Comparison of ENCODE assay signal across 30 cellular contexts in genomic region chr17:14922421-14922820, GRCh38.
DNase-seq lines count a peak whose midpoint lies in the region; ATAC-seq and TF ChIP-seq lines count a peak whose summit lies in the region.
"Had no signal": no experiment of that assay in that cellular context is flagged by ENCODE, and none has a peak within 500 bp of the region (broad histone marks: within the 10 kb centered on the region; RNA-seq: fewer than 3 reads in every experiment).

No MANE protein-coding gene starts in this region.

- H3K27me3 Mint-ChIP-seq in HFFc6 (ENCODE audit: insufficient read depth) = peaks cover 5% of the 10 kb centered on the region

- no peak overlapping the region for H4K12ac ChIP-seq in trophoblast cell (ENCODE audit: low read depth, low read length)

- no peaks in the 10 kb centered on the region for H3K79me2 ChIP-seq in trophoblast cell (ENCODE audit: control insufficient read depth, insufficient read depth, low read length, poor library complexity)

- H3K14ac ChIP-seq in trophoblast cell (ENCODE audit: low read length) = no peak overlapping the region

- H2BK120ac ChIP-seq in trophoblast cell (ENCODE audit: insufficient read depth, low read length, poor library complexity) = no peak overlapping the region

- H3K36me3 Mint-ChIP-seq in HFFc6 (ENCODE audit: low read depth) = peaks cover 7% of the 10 kb centered on the region; the same call in 1 of the 2 replicates
- H3K36me3 Mint-ChIP-seq: activated CD4-positive, alpha-beta memory T cell treated with anti-CD3 and anti-CD28 coated beads for 36 hours; activated naive CD4-positive, alpha-beta T cell treated with anti-CD3 and anti-CD28 coated beads, Interleukin-2, amount 50 U/mL, for 24 hours; CD8-positive, alpha-beta T cell; memory B cell; naive thymus-derived CD4-positive, alpha-beta T cell; T-cell had no signal

- ATAC-seq in GM21717 (IDR thresholded peaks at IDR 0.05; ENCODE audit: unreplicated experiment) = no peak
- ATAC-seq: activated CD4-positive, CD25-positive, alpha-beta regulatory T cell treated with anti-CD3 and anti-CD28 coated beads, Interleukin-2, amount 50 U/mL, for 24 hours; activated T-helper 17 cell treated with anti-CD3 and anti-CD28 coated beads, Interleukin-2, amount 50 U/mL, for 72 hours; CD8-positive, alpha-beta T cell; naive thymus-derived CD4-positive, alpha-beta T cell; T-cell had no signal

- no peaks in the 10 kb centered on the region for H3K79me1 ChIP-seq in trophoblast cell (ENCODE audit: low read length)

- H2BK12ac ChIP-seq in trophoblast cell (ENCODE audit: low read length) = no peak overlapping the region

- H3K27me3 ChIP-seq in stomach smooth muscle (ENCODE audit: control insufficient read depth in 1 of 2, insufficient read depth in 2 of 2, low read length in 2 of 2) (no peaks in the 10 kb centered on the region), trophoblast cell (ENCODE audit: insufficient read depth, low read length) (no peaks in the 10 kb centered on the region)
- H3K27me3 ChIP-seq: right atrium auricular region, SJCRH30 had no signal

- no peak for TF ChIP-seq CTCF in HFFc6 (IDR thresholded peaks at IDR 0.05)

- DNase-seq in HFFc6 (peak; percentile 7), dedifferentiated amniotic fluid mesenchymal stem cell (ENCODE audit: extremely low spot score) (peak; percentile 32), kidney tubule cell (ENCODE audit: low spot score) (peak; percentile 24), trophoblast cell (no peak), ureter (ENCODE audit: low spot score) (no peak)
- DNase-seq: activated CD4-positive, alpha-beta memory T cell treated with anti-CD3 and anti-CD28 coated beads for 36 hours; activated CD8-positive, alpha-beta memory T cell treated with anti-CD3 and anti-CD28 coated beads, Interleukin-2, amount 50 U/mL, for 48 hours; CD8-positive, alpha-beta T cell; DMS153; GF-D8; GOT3; kidney glomerular epithelial cell; naive thymus-derived CD4-positive, alpha-beta T cell; NCI-H1694 treated with DMSO at 0.1 percent for 48 hours; NCI-H2171 treated with DMSO at 0.1 percent for 48 hours; NCI-H69; occipital lobe; SJCRH30; stimulated activated CD4-positive, alpha-beta T cell treated with anti-CD3 and anti-CD28 coated beads, Interleukin-4, amount 100 ng/mL, for 1 hour; stimulated activated naive CD4-positive, alpha-beta T cell; T-cell had no signal

- no peak overlapping the region for H3K4ac ChIP-seq in trophoblast cell (ENCODE audit: low read depth, low read length)

- H3K9me3 ChIP-seq in stomach smooth muscle (ENCODE audit: control insufficient read depth in 2 of 2, low read length in 2 of 2) (peaks cover 0 to 6% of the 10 kb centered on the region in 2 donors), trophoblast cell (ENCODE audit: insufficient read depth, low read depth, low read length) (peaks cover 2% of the 10 kb centered on the region)
- H3K9me3 ChIP-seq: SJCRH30, thoracic aorta had no signal

- H4K8ac ChIP-seq in trophoblast cell (ENCODE audit: low read depth, low read length) = no peak overlapping the region

- H3K4me3 Mint-ChIP-seq in HFFc6 = no peak overlapping the region
- H3K4me3 Mint-ChIP-seq: activated CD4-positive, alpha-beta memory T cell treated with anti-CD3 and anti-CD28 coated beads for 36 hours; activated naive CD4-positive, alpha-beta T cell treated with anti-CD3 and anti-CD28 coated beads, Interleukin-2, amount 50 U/mL, for 24 hours; activated T-helper 17 cell treated with anti-CD3 and anti-CD28 coated beads, Interleukin-2, amount 50 U/mL, for 72 hours; CD8-positive, alpha-beta T cell; memory B cell; naive thymus-derived CD4-positive, alpha-beta T cell; T-cell had no signal

- no peak overlapping the region for H4K91ac ChIP-seq in trophoblast cell (ENCODE audit: low read depth, low read length)

- H3K9ac ChIP-seq in stomach smooth muscle (ENCODE audit: low read length in 2 of 2) = no peak overlapping the region
- no peak overlapping the region for H3K9ac ChIP-seq in trophoblast cell (ENCODE audit: low read length)

- H3K4me2 ChIP-seq in trophoblast cell (ENCODE audit: low read length) = no peak overlapping the region

- H2AFZ ChIP-seq in trophoblast cell (ENCODE audit: insufficient read depth, low read length, poor library complexity) = no peak overlapping the region

- no peaks in the 10 kb centered on the region for H3K36me3 ChIP-seq in stomach smooth muscle (ENCODE audit: control insufficient read depth in 2 of 2, insufficient read depth in 2 of 2, low read length in 2 of 2)
- H3K36me3 ChIP-seq in trophoblast cell (ENCODE audit: control insufficient read depth in 1 of 2, insufficient read depth in 2 of 2, low read length in 2 of 2) = no peaks in the 10 kb centered on the region
- H3K36me3 ChIP-seq: right atrium auricular region, SJCRH30, thoracic aorta had no signal

- peaks cover 5% of the 10 kb centered on the region for H3K4me1 ChIP-seq in stomach smooth muscle (ENCODE audit: control insufficient read depth, insufficient read depth, low read length)
- no peaks in the 10 kb centered on the region for H3K4me1 ChIP-seq in trophoblast cell (ENCODE audit: control insufficient read depth in 1 of 2, insufficient read depth in 2 of 2, low read length in 2 of 2)
- H3K4me1 ChIP-seq: right atrium auricular region, SJCRH30 had no signal

- no peak overlapping the region for H2AK5ac ChIP-seq in trophoblast cell (ENCODE audit: low read length)

- peaks cover 14% of the 10 kb centered on the region for H3K4me1 Mint-ChIP-seq in HFFc6 (ENCODE audit: low read depth)
- H3K4me1 Mint-ChIP-seq: activated naive CD4-positive, alpha-beta T cell treated with anti-CD3 and anti-CD28 coated beads, Interleukin-2, amount 50 U/mL, for 24 hours; activated T-helper 17 cell treated with anti-CD3 and anti-CD28 coated beads, Interleukin-2, amount 50 U/mL, for 72 hours; memory B cell; naive thymus-derived CD4-positive, alpha-beta T cell; T-cell had no signal

- no peak overlapping the region for H3K18ac ChIP-seq in trophoblast cell (ENCODE audit: low read length)

- H3K27ac Mint-ChIP-seq in HFFc6 = no peak overlapping the region
- H3K27ac Mint-ChIP-seq: activated CD4-positive, alpha-beta memory T cell treated with anti-CD3 and anti-CD28 coated beads for 36 hours; activated naive CD4-positive, alpha-beta T cell treated with anti-CD3 and anti-CD28 coated beads, Interleukin-2, amount 50 U/mL, for 24 hours; activated T-helper 17 cell treated with anti-CD3 and anti-CD28 coated beads, Interleukin-2, amount 50 U/mL, for 72 hours; CD8-positive, alpha-beta T cell; memory B cell; naive thymus-derived CD4-positive, alpha-beta T cell; T-cell had no signal

- H3K27ac ChIP-seq in stomach smooth muscle (ENCODE audit: low read length) (peak overlapping the region; percentile 7), trophoblast cell (ENCODE audit: low read depth, low read length) (no peak overlapping the region)
- H3K27ac ChIP-seq: epithelial cell of prostate, right atrium auricular region, SJCRH30, thoracic aorta had no signal

- H2BK5ac ChIP-seq in trophoblast cell (ENCODE audit: low read depth, low read length, poor library complexity) = no peak overlapping the region

- H3K4me3 ChIP-seq in stomach smooth muscle (ENCODE audit: low read length in 2 of 2) (no peak overlapping the region), trophoblast cell (ENCODE audit: low read depth, low read length) (no peak overlapping the region)
- H3K4me3 ChIP-seq: right atrium auricular region, SJCRH30, thoracic aorta had no signal

- no peak overlapping the region for H3K23ac ChIP-seq in trophoblast cell (ENCODE audit: low read length)

- peaks cover 8% of the 10 kb centered on the region for H3K9me3 Mint-ChIP-seq in HFFc6
- H3K9me3 Mint-ChIP-seq: activated naive CD4-positive, alpha-beta T cell treated with anti-CD3 and anti-CD28 coated beads, Interleukin-2, amount 50 U/mL, for 24 hours; activated T-helper 17 cell treated with anti-CD3 and anti-CD28 coated beads, Interleukin-2, amount 50 U/mL, for 72 hours; memory B cell had no signal

- WGBS in trophoblast cell (ENCODE audit: extremely low coverage, insufficient coverage, insufficient read length) = no CpG with 5 or more reads among the region's 2 CpGs

Comparison
In these comparisons a context has a peak if more than half of its experiments do, and no peak if none do; other contexts are left out.
1. DNase-seq: peak in HFFc6 (single experiment), dedifferentiated amniotic fluid mesenchymal stem cell (single experiment) and kidney tubule cell (single experiment); none in trophoblast cell (0 of 2) and ureter (single experiment).